ENCODE assay signal across 1 cellular context in genomic region chr9:136961279-136962065, GRCh38.
TF ChIP-seq lines count a peak whose summit lies in the region.

No MANE protein-coding gene starts in this region.

TF ChIP-seq in H1, 55 proteins besides CTCF, POLR2A, EP300 and RAD21:
- TF ChIP-seq RNF2 (IDR thresholded peaks at IDR 0.05; ENCODE audit: borderline replicate concordance, low read depth, low read length, missing control alignments, poor library complexity, severe bottlenecking) (no peak), SRF (IDR thresholded peaks at IDR 0.05; ENCODE audit: low read depth, low read length) (no peak), RFX5 (IDR thresholded peaks at IDR 0.05; ENCODE audit: borderline replicate concordance, low read depth, low read length) (no peak), NANOG (IDR thresholded peaks at IDR 0.05; ENCODE audit: insufficient read depth, low read depth, low read length, poor library complexity, severe bottlenecking) (no peak), ASH2L (IDR thresholded peaks at IDR 0.05; ENCODE audit: low read length) (no peak), USF2 (IDR thresholded peaks at IDR 0.05; ENCODE audit: low read length) (no peak), CTBP2 (IDR thresholded peaks at IDR 0.05; ENCODE audit: borderline replicate concordance, insufficient read depth, insufficient read length, low read length) (no peak)
